In the genomic region with DNA sequence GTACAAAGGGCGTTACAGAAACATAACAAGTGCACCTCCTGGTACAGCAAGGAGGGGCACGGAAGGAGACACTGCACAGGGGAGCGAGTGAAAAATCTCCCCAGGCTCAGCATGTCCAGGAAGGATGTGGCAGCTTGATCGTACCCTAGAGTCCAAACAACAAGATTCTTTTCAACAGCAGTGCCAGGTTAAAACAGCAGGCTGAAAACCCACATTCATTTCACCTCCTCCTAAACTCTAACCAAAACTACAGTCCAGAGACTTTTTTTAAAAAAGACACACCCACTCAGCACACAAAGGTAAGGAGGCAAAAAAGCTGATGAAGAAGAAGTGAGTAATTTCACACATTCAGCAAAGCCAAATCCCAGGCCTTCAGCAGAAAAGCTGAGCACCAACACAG, we compare ENCODE assay signal across 20 cellular contexts.
DNase-seq lines count a peak whose midpoint lies in the region; ATAC-seq lines count a peak whose summit lies in the region.
"Had no signal": no experiment of that assay in that cellular context is flagged by ENCODE, and none has a peak within 500 bp of the region (broad histone marks: within the 10 kb centered on the region; RNA-seq: fewer than 3 reads in every experiment).

No MANE protein-coding gene starts in this region.

- peaks cover 74% of the 10 kb centered on the region for H3K36me3 Mint-ChIP-seq in activated CD8-positive, alpha-beta T cell treated with anti-CD3 and anti-CD28 coated beads, Interleukin-2, amount 10 ng/mL, durations not matched to agents 7 days and 5 days (ENCODE audit: low read depth)

- H3K9me3 Mint-ChIP-seq in activated CD8-positive, alpha-beta T cell treated with anti-CD3 and anti-CD28 coated beads, Interleukin-2, amount 10 ng/mL, durations not matched to agents 7 days and 5 days (ENCODE audit: insufficient read depth), result no peaks in the 10 kb centered on the region
- H3K9me3 Mint-ChIP-seq in stimulated activated naive CD8-positive, alpha-beta T cell treated with anti-CD3 and anti-CD28 coated beads, Interleukin-15, amount 100 ng/mL, for 72 hours, result no peaks in the 10 kb centered on the region
- H3K9me3 Mint-ChIP-seq: activated B cell treated with CpG ODN at 0.5 μM for 24 hours had no signal

- H3K27me3 Mint-ChIP-seq in activated CD8-positive, alpha-beta T cell treated with anti-CD3 and anti-CD28 coated beads, Interleukin-2, amount 10 ng/mL, durations not matched to agents 7 days and 5 days (ENCODE audit: low read depth), result no peaks in the 10 kb centered on the region
- H3K27me3 Mint-ChIP-seq in stimulated activated naive CD8-positive, alpha-beta T cell treated with anti-CD3 and anti-CD28 coated beads, Interleukin-15, amount 100 ng/mL, for 72 hours, result no peaks in the 10 kb centered on the region
- H3K27me3 Mint-ChIP-seq: activated B cell treated with CpG ODN at 0.5 μM for 24 hours had no signal

- no peaks in the 10 kb centered on the region for H3K36me3 ChIP-seq in effector memory CD4-positive, alpha-beta T cell (ENCODE audit: control insufficient read depth, insufficient read depth, low read length)
- H3K36me3 ChIP-seq: neutrophil had no signal

- no peaks in the 10 kb centered on the region for H3K27me3 ChIP-seq in effector memory CD4-positive, alpha-beta T cell (replicated peaks; ENCODE audit: control insufficient read depth, insufficient read depth, low read length, poor library complexity, severe bottlenecking)
- H3K27me3 ChIP-seq: neutrophil had no signal

- H3K9me3 ChIP-seq in effector memory CD4-positive, alpha-beta T cell (ENCODE audit: control insufficient read depth, low read length), result no peaks in the 10 kb centered on the region
- H3K9me3 ChIP-seq: left ventricle myocardium inferior, neutrophil had no signal

- CTCF ChIA-PET in activated CD8-positive, alpha-beta T cell treated with anti-CD3 and anti-CD28 coated beads, Interleukin-2, amount 10 ng/mL, durations not matched to agents 7 days and 5 days (lab: Charles Lee), result interaction anchor here (0.7 to 1.2 kb wide), 2 partner anchors 13 to 345 kb away, joined by 3 to 4 read pairs; no protein-coding TSS in a partner anchor

- H3K4me3 ChIP-seq in effector memory CD4-positive, alpha-beta T cell (ENCODE audit: insufficient read depth, low read depth, low read length, poor library complexity, severe bottlenecking), result no peak overlapping the region
- H3K4me3 ChIP-seq: left ventricle myocardium inferior had no signal

- DNase-seq in stimulated activated CD4-positive, alpha-beta T cell treated with anti-CD3 and anti-CD28 coated beads, Interleukin-2, amount 100 ng/mL, for 24 hours, result peak; percentile 10 to 24
- DNase-seq in stimulated activated CD4-positive, alpha-beta T cell treated with anti-CD3 and anti-CD28 coated beads, Interleukin-2, amount 100 ng/mL, for 48 hours, result no peak
- DNase-seq in activated CD8-positive, alpha-beta T cell treated with anti-CD3 and anti-CD28 coated beads, Interleukin-2, amount 10 ng/mL, durations not matched to agents 7 days and 5 days, result peak; percentile 34
- DNase-seq in effector memory CD4-positive, alpha-beta T cell, result no peak
- DNase-seq in stimulated activated naive CD8-positive, alpha-beta T cell treated with anti-CD3 and anti-CD28 coated beads, Interleukin-15, amount 100 ng/mL, for 72 hours, result no peak
- no peak for DNase-seq in NOMO-1 treated with dmso at 0.1 percent for 144 hours (lab: John Stamatoyannopoulos, UW; ENCODE audit: unreplicated experiment)
- DNase-seq in effector CD8-positive, alpha-beta T cell (lab: John Stamatoyannopoulos, UW), result no peak
- DNase-seq: activated B cell treated with CpG ODN at 0.5 μM for 24 hours, anterior cingulate cortex, DMS79 treated with DMSO at 0.1 percent for 48 hours, IMR-90, left ventricle myocardium inferior, NCI-H1436 treated with DMSO at 0.1 percent for 48 hours, NCI-H2227 treated with DMSO at 0.1 percent for 48 hours, NCI-H774, SIG-M5, trophoblast cell had no signal

- H3K27ac ChIP-seq in effector memory CD4-positive, alpha-beta T cell (ENCODE audit: insufficient read depth, low read length, poor library complexity, severe bottlenecking), result peak overlapping the region; percentile 2
- H3K27ac ChIP-seq: left ventricle myocardium inferior, neutrophil had no signal

- peak overlapping the region; percentile 79 for H3K27ac Mint-ChIP-seq in activated CD8-positive, alpha-beta T cell treated with anti-CD3 and anti-CD28 coated beads, Interleukin-2, amount 10 ng/mL, durations not matched to agents 7 days and 5 days
- H3K27ac Mint-ChIP-seq in stimulated activated naive CD8-positive, alpha-beta T cell treated with anti-CD3 and anti-CD28 coated beads, Interleukin-15, amount 100 ng/mL, for 72 hours, result peak overlapping the region; percentile 82 to 95
- H3K27ac Mint-ChIP-seq: activated B cell treated with CpG ODN at 0.5 μM for 24 hours had no signal

- peaks cover 12% of the 10 kb centered on the region for H3K4me1 ChIP-seq in effector memory CD4-positive, alpha-beta T cell (ENCODE audit: control insufficient read depth, insufficient read depth, low read length, poor library complexity, severe bottlenecking)
- H3K4me1 ChIP-seq: left ventricle myocardium inferior had no signal

- H3K4me3 Mint-ChIP-seq in activated CD8-positive, alpha-beta T cell treated with anti-CD3 and anti-CD28 coated beads, Interleukin-2, amount 10 ng/mL, durations not matched to agents 7 days and 5 days, result peak overlapping the region; percentile 20
- peak overlapping the region in 1 of 2 donors; percentile 13 for H3K4me3 Mint-ChIP-seq in stimulated activated naive CD8-positive, alpha-beta T cell treated with anti-CD3 and anti-CD28 coated beads, Interleukin-15, amount 100 ng/mL, for 72 hours
- H3K4me3 Mint-ChIP-seq: activated B cell treated with CpG ODN at 0.5 μM for 24 hours had no signal

- POLR2A ChIA-PET in activated CD8-positive, alpha-beta T cell treated with anti-CD3 and anti-CD28 coated beads, Interleukin-2, amount 10 ng/mL, durations not matched to agents 7 days and 5 days (lab: Charles Lee), result interaction anchor here (1.6 to 2.1 kb wide), 2 partner anchors 8 to 13 kb away, joined by 5 to 6 read pairs; no protein-coding TSS in a partner anchor

- peak; percentile 52 for ATAC-seq in activated CD8-positive, alpha-beta T cell treated with anti-CD3 and anti-CD28 coated beads, Interleukin-2, amount 10 ng/mL, durations not matched to agents 7 days and 5 days
- peak; percentile 49 for ATAC-seq in stimulated activated naive CD8-positive, alpha-beta T cell treated with anti-CD3 and anti-CD28 coated beads, Interleukin-15, amount 100 ng/mL, for 72 hours
- ATAC-seq in HG03378 (IDR thresholded peaks at IDR 0.05; ENCODE audit: unreplicated experiment), result no peak
- ATAC-seq: HCT116 had no signal

- peaks cover 71% of the 10 kb centered on the region for H3K4me1 Mint-ChIP-seq in activated CD8-positive, alpha-beta T cell treated with anti-CD3 and anti-CD28 coated beads, Interleukin-2, amount 10 ng/mL, durations not matched to agents 7 days and 5 days (ENCODE audit: low read depth)
- H3K4me1 Mint-ChIP-seq in stimulated activated naive CD8-positive, alpha-beta T cell treated with anti-CD3 and anti-CD28 coated beads, Interleukin-15, amount 100 ng/mL, for 72 hours, result peaks cover 81% of the 10 kb centered on the region
- H3K4me1 Mint-ChIP-seq: activated B cell treated with CpG ODN at 0.5 μM for 24 hours had no signal

Comparison
In these comparisons a context has a peak if more than half of its experiments do, and no peak if none do; other contexts are left out.
1. DNase-seq: peak in stimulated activated CD4-positive, alpha-beta T cell treated with anti-CD3 and anti-CD28 coated beads, Interleukin-2, amount 100 ng/mL, for 24 hours (2 of 2) and activated CD8-positive, alpha-beta T cell treated with anti-CD3 and anti-CD28 coated beads, Interleukin-2, amount 10 ng/mL, durations not matched to agents 7 days and 5 days (single experiment); none in stimulated activated CD4-positive, alpha-beta T cell treated with anti-CD3 and anti-CD28 coated beads, Interleukin-2, amount 100 ng/mL, for 48 hours (0 of 2), effector memory CD4-positive, alpha-beta T cell (0 of 3), stimulated activated naive CD8-positive, alpha-beta T cell treated with anti-CD3 and anti-CD28 coated beads, Interleukin-15, amount 100 ng/mL, for 72 hours (0 of 2), NOMO-1 treated with dmso at 0.1 percent for 144 hours (single experiment) and effector CD8-positive, alpha-beta T cell (single experiment).